In the genomic region with DNA sequence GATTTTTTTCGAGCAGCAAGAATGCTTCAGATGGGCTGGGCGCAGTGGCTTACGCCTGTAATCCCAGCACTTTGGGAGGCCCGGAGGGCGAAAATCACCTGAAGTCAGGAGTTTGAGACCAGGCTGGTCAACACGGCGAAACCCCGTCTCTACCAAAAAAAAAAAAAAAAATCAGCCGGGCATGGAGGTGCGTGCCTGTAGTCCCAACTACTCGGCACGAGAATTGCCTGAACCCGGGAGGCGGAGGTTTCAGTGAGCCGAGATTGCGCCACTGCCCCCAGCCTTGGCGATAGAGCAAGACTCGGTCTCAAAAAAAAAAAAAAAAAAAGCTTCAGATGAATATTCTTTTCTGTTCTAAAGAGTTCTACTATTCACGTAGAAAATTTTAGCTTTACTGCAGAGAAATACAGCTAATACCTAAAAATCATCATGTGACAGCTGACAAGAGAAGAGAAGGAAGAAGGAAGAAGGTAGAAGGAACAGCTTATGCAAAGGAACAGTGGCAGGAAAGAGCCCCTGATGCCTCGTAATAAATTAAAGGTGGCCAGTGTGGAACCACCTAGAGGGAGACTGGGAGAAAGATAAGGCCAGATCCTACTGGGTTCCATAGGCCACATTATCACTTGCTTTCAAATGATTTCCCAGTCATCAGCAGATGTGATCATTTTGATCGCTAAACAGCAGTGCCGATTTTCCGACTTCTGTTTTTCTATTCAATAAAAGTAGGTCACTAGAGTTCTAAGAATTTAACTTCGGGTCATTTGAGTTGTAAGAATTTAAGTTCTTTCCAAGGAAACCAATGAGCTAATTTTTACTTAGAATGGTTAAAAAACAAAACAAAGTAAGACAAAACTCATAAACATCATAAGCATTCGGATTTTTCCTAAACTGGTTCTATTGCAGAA, we compare ENCODE assay signal across 8 cellular contexts. TPM values are rescaled to one million over a fixed set of nuclear protein-coding genes. Genes with fewer than 3 reads are reported as not detected.
A peak's percentile ranks its signal among the peaks of the same experiment; 100 is the strongest.
DNase-seq lines count a peak whose midpoint lies in the region; ATAC-seq and TF ChIP-seq lines count a peak whose summit lies in the region.

No MANE protein-coding gene starts in this region.

- intact Hi-C loops in PC-3 (cut with micrococcal nuclease) (no loop called here), esophagus muscularis mucosa (cut with DNase I) (no loop called here)

- H3K79me2 ChIP-seq in PC-3 (ENCODE audit: low read length) = peaks cover 38% of the 10 kb centered on the region
- H3K79me2 ChIP-seq in trophoblast cell (ENCODE audit: control insufficient read depth, insufficient read depth, low read length, poor library complexity) = peaks cover 5% of the 10 kb centered on the region

- no peaks in the 10 kb centered on the region for H3K36me3 ChIP-seq in PC-3 (ENCODE audit: low read depth, low read length)
- no peaks in the 10 kb centered on the region for H3K36me3 ChIP-seq in esophagus muscularis mucosa
- H3K36me3 ChIP-seq in trophoblast cell (ENCODE audit: control insufficient read depth in 1 of 2, insufficient read depth in 2 of 2, low read length in 2 of 2) = no peaks in the 10 kb centered on the region

- no peaks in the 10 kb centered on the region for H3F3A ChIP-seq in PC-3 (ENCODE audit: low read length, unreplicated experiment)

- H3K9me3 ChIP-seq in PC-3 (ENCODE audit: low read length) = no peaks in the 10 kb centered on the region
- H3K9me3 ChIP-seq in esophagus muscularis mucosa = no peaks in the 10 kb centered on the region
- peaks cover 2% of the 10 kb centered on the region for H3K9me3 ChIP-seq in trophoblast cell (ENCODE audit: insufficient read depth, low read depth, low read length)

- CTCF ChIA-PET in PC-3 (lab: Charles Lee) = no interaction called here

- no peak overlapping the region for H4K12ac ChIP-seq in trophoblast cell (ENCODE audit: low read depth, low read length)

- no peak overlapping the region for H2BK5ac ChIP-seq in trophoblast cell (ENCODE audit: low read depth, low read length, poor library complexity)

- peaks cover 17% of the 10 kb centered on the region; the same call in 1 of the 2 replicates for H4K20me1 ChIP-seq in PC-3 (ENCODE audit: low read length)

- no peak for ATAC-seq in PC-3
- ATAC-seq in GM18868 (IDR thresholded peaks at IDR 0.05; ENCODE audit: unreplicated experiment) = no peak
- ATAC-seq in esophagus mucosa = no peak
- no peak for ATAC-seq in HG03045 (IDR thresholded peaks at IDR 0.05; ENCODE audit: unreplicated experiment)

- TF ChIP-seq POLR2A in esophagus muscularis mucosa (IDR thresholded peaks at IDR 0.05; ENCODE audit: low read depth) = no peak

- H2BK12ac ChIP-seq in trophoblast cell (ENCODE audit: low read length) = no peak overlapping the region

- no peaks in the 10 kb centered on the region for H3K27me3 ChIP-seq in PC-3 (ENCODE audit: low read length)
- H3K27me3 ChIP-seq in esophagus muscularis mucosa = no peaks in the 10 kb centered on the region
- no peaks in the 10 kb centered on the region for H3K27me3 ChIP-seq in trophoblast cell (ENCODE audit: insufficient read depth, low read length)

- H3K9me2 ChIP-seq in PC-3 (replicated peaks; ENCODE audit: low read length) = no peaks in the 10 kb centered on the region

- peak overlapping the region; percentile 92 for H3K4me2 ChIP-seq in PC-3 (ENCODE audit: low read length)
- H3K4me2 ChIP-seq in trophoblast cell (ENCODE audit: low read length) = no peak overlapping the region

- H4K91ac ChIP-seq in trophoblast cell (ENCODE audit: low read depth, low read length) = no peak overlapping the region

- peak overlapping the region; percentile 94 for H3K4ac ChIP-seq in trophoblast cell (ENCODE audit: low read depth, low read length)

- peak overlapping the region; percentile 92 for H3K4me3 ChIP-seq in PC-3 (ENCODE audit: low read length)
- H3K4me3 ChIP-seq in esophagus muscularis mucosa = peak overlapping the region; percentile 67 to 97 (median 92)
- H3K4me3 ChIP-seq in trophoblast cell (ENCODE audit: low read depth, low read length) = no peak overlapping the region

- H3K4me1 ChIP-seq in PC-3 (ENCODE audit: insufficient read depth, low read length) (peaks cover 20% of the 10 kb centered on the region), esophagus muscularis mucosa (peaks cover 14 to 28% (median 20%) of the 10 kb centered on the region in 4 donors), trophoblast cell (ENCODE audit: control insufficient read depth in 1 of 2, insufficient read depth in 2 of 2, low read length in 2 of 2) (peaks cover 2 to 3% of the 10 kb centered on the region in 2 experiments)

- H3K9ac ChIP-seq in PC-3 (ENCODE audit: low read length) (peak overlapping the region; percentile 85), trophoblast cell (ENCODE audit: low read length) (no peak overlapping the region)

- H2AFZ ChIP-seq in PC-3 (ENCODE audit: low read length) = no peak overlapping the region
- H2AFZ ChIP-seq in trophoblast cell (ENCODE audit: insufficient read depth, low read length, poor library complexity) = no peak overlapping the region

- TF ChIP-seq CTCF in PC-3 (conservative IDR thresholded peaks at IDR 0.05; ENCODE audit: low read depth, low read length) (no peak), esophagus muscularis mucosa (IDR thresholded peaks at IDR 0.05) (no peak)

- no peak overlapping the region for H2BK120ac ChIP-seq in trophoblast cell (ENCODE audit: insufficient read depth, low read length, poor library complexity)

- no peak overlapping the region for H4K8ac ChIP-seq in trophoblast cell (ENCODE audit: low read depth, low read length)

- DNase-seq in GF-D8 (lab: John Stamatoyannopoulos, UW) (peak; percentile 15), PC-3 (no peak), esophagus muscularis mucosa (ENCODE audit: extremely low spot score) (no peak), trophoblast cell (peak; percentile 47 to 61)
- no peak for DNase-seq in activated CD4-positive, CD25-positive, alpha-beta regulatory T cell (lab: John Stamatoyannopoulos, UW)

- H3K18ac ChIP-seq in trophoblast cell (ENCODE audit: low read length) = no peak overlapping the region

- TF ChIP-seq EP300 in esophagus muscularis mucosa (IDR thresholded peaks at IDR 0.05) = no peak

- peaks cover 4% of the 10 kb centered on the region for H3K79me1 ChIP-seq in trophoblast cell (ENCODE audit: low read length)

- H2AK5ac ChIP-seq in trophoblast cell (ENCODE audit: low read length) = no peak overlapping the region

- whole genome bisulfite sequencing in esophagus muscularis mucosa = 67% methylated on average over 24 of the region's 25 CpGs
- WGBS in trophoblast cell (ENCODE audit: extremely low coverage, insufficient coverage, insufficient read length) = no CpG with 5 or more reads among the region's 25 CpGs

- no peak overlapping the region for H3K14ac ChIP-seq in trophoblast cell (ENCODE audit: low read length)

- no peak overlapping the region for H3K23ac ChIP-seq in trophoblast cell (ENCODE audit: low read length)

- TSS peak; percentile 54 for BruUV-seq in PC-3 (replicated peaks; lab: Mats Ljungman, UMichigan)

- H3K27ac ChIP-seq in PC-3 (ENCODE audit: low read length) (no peak overlapping the region), esophagus muscularis mucosa (replicated peaks in 1 of 4) (peak overlapping the region; percentile 90 to 100 (median 96)), trophoblast cell (ENCODE audit: low read depth, low read length) (no peak overlapping the region)

- POLR2A ChIA-PET in PC-3 (lab: Charles Lee; ENCODE audit: unreplicated experiment) = interaction anchor here (0.6 kb wide), 2 partner anchors 68 to 1754 kb away, joined by 3 to 4 read pairs; no protein-coding TSS in a partner anchor

RNA-seq across cellular contexts. Expression of gene CMTM6, which starts 1.5 kb away (rescaled TPM):
- total RNA-seq in PC-3 (2014; rRNA removed) = 53.3 and 67.4 TPM in 2 replicates
- total RNA-seq in esophagus muscularis mucosa = 10 to 100 TPM; 40.3 to 60.6 (median 51.5) TPM
- 43.3 and 44.3 TPM in 2 replicates for polyA plus RNA-seq in trophoblast cell (2013)
- 28.0 TPM for total RNA-seq in esophagus mucosa

Comparison
In these comparisons a context has a peak if more than half of its experiments do, and no peak if none do; other contexts are left out.
1. DNase-seq: peak in GF-D8 (single experiment) and trophoblast cell (2 of 2); none in PC-3 (single experiment), esophagus muscularis mucosa (single experiment) and activated CD4-positive, CD25-positive, alpha-beta regulatory T cell (0 of 4).
2. H3K27ac ChIP-seq: peak in esophagus muscularis mucosa (4 of 4); none in PC-3 (single experiment) and trophoblast cell (single experiment).